4 cellular contexts compared by ENCODE assay signal in the genomic region with DNA sequence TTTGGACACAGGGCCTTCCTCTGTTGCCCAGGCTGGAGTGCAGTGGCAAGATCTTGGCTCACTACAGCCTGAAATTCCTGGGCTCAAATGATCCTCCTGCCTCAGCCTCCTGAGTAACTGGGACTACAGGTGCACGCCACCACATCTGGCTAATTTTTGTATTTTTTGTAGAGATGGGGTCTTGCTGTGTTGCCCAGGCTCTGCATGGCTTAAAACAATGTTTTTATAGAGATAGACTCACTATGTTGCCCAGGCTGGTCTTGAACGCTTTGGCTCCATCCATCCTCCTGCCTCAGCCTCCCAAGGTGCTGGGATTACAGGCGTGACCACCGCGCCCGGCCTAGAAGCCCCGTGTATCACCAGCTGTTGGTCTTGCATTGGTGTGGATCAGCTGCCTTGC. TPM values are rescaled to one million over a fixed set of nuclear protein-coding genes. Genes with fewer than 3 reads are reported as not detected.
"Had no signal": no experiment of that assay in that cellular context is flagged by ENCODE, and none has a peak within 500 bp of the region (broad histone marks: within the 10 kb centered on the region; RNA-seq: fewer than 3 reads in every experiment).

No MANE protein-coding gene starts in this region.

RNA-seq across cellular contexts. Expression of gene TPSD1, which starts 13.5 kb away (rescaled TPM):
- total RNA-seq: GM23248, H1, H9, HT-29 had no signal
- polyA plus RNA-seq: GM23248 had no signal

RNA-seq across cellular contexts. Expression of gene TPSAB1, which starts 28.9 kb away (rescaled TPM):
- total RNA-seq: GM23248, H1, H9, HT-29 had no signal
- polyA plus RNA-seq: GM23248 had no signal

RNA-seq across cellular contexts. Expression of gene TPSB2, which starts 39.4 kb away (rescaled TPM):
- total RNA-seq: GM23248, H1, H9, HT-29 had no signal
- polyA plus RNA-seq: GM23248 had no signal

RNA-seq across cellular contexts. Expression of gene TPSG1, which starts 44.4 kb away (rescaled TPM):
- total RNA-seq: GM23248, H1, H9 had no signal
- polyA plus RNA-seq: GM23248, H1 had no signal
